Comparison of ENCODE assay signal across 1 cellular context in the genomic region with DNA sequence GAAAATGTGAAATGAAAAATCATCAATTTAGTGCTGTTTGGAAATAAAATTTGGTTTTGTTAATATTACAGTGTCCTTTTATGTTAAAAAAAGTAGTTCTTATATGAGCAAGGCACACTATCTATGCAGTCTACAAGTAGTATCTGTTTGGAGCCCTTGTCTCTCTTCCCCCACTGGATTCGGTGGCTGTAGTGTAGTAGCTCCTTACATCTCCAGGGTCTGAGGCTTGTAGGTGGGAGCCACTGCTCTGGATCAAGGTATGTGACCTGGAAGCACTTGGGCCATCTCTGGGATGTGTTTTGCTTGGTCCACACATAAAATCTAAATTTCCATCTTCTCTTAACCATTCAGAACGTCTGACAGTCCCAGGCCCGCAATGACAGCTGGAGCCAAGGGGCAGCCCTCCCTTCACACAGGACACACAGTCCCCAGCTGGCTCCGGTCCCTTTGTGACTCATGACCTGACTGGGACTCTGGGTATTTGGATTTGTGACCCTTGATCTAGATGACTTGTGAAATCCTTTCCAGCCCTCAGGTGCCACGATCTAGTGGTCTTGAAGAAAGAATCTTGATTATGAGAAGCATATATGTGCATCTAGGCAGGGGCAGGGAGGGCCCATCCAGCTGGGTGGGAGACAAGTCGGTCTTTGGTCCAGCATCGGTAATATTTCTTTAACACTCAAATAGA.
TF ChIP-seq lines count a peak whose summit lies in the region.

No MANE protein-coding gene starts in this region.

TF ChIP-seq in HepG2, 621 proteins besides CTCF, POLR2A, EP300 and RAD21 (continued from another document and continues in another):
- no peak for TF ChIP-seq PRDM4 (CRISPR knock-in tag; IDR thresholded peaks at IDR 0.05; ENCODE audit: borderline replicate concordance)
- TF ChIP-seq, protein P1, sequence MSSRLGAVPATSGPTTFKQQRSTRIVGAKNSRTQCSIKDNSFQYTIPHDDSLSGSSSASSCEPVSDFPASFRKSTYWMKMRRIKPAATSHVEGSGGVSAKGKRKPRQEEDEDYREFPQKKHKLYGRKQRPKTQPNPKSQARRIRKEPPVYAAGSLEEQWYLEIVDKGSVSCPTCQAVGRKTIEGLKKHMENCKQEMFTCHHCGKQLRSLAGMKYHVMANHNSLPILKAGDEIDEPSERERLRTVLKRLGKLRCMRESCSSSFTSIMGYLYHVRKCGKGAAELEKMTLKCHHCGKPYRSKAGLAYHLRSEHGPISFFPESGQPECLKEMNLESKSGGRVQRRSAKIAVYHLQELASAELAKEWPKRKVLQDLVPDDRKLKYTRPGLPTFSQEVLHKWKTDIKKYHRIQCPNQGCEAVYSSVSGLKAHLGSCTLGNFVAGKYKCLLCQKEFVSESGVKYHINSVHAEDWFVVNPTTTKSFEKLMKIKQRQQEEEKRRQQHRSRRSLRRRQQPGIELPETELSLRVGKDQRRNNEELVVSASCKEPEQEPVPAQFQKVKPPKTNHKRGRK (CRISPR knock-in tag; IDR thresholded peaks at IDR 0.05): no peak
- no peak for TF ChIP-seq GZF1 (CRISPR knock-in tag; IDR thresholded peaks at IDR 0.05)
- TF ChIP-seq KLF12 (CRISPR knock-in tag; IDR thresholded peaks at IDR 0.05; ENCODE audit: borderline replicate concordance): no peak
- TF ChIP-seq ZNF672 (CRISPR knock-in tag; IDR thresholded peaks at IDR 0.05): no peak
- peak; percentile 25; the same call in 1 of the 2 replicates for TF ChIP-seq ZKSCAN8 (CRISPR knock-in tag; IDR thresholded peaks at IDR 0.05; ENCODE audit: borderline replicate concordance)
- TF ChIP-seq SRF (IDR thresholded peaks at IDR 0.05; ENCODE audit: low read depth, low read length): no peak
- TF ChIP-seq SNAPC2 (CRISPR knock-in tag; IDR thresholded peaks at IDR 0.05): no peak
- TF ChIP-seq, protein P2, sequence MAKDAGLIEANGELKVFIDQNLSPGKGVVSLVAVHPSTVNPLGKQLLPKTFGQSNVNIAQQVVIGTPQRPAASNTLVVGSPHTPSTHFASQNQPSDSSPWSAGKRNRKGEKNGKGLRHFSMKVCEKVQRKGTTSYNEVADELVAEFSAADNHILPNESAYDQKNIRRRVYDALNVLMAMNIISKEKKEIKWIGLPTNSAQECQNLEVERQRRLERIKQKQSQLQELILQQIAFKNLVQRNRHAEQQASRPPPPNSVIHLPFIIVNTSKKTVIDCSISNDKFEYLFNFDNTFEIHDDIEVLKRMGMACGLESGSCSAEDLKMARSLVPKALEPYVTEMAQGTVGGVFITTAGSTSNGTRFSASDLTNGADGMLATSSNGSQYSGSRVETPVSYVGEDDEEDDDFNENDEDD (CRISPR knock-in tag; IDR thresholded peaks at IDR 0.05; ENCODE audit: borderline replicate concordance): no peak
- TF ChIP-seq ZNF546 (CRISPR knock-in tag; conservative IDR thresholded peaks at IDR 0.05): no peak
- no peak for TF ChIP-seq DDIT3 (CRISPR knock-in tag; IDR thresholded peaks at IDR 0.05)
- peak; percentile 31; the same call in 1 of the 2 replicates for TF ChIP-seq GATA4 (IDR thresholded peaks at IDR 0.05; ENCODE audit: borderline replicate concordance, low read depth)
- no peak for TF ChIP-seq CREB1 (IDR thresholded peaks at IDR 0.05)
- no peak; the same call in 1 of the 2 replicates for TF ChIP-seq CREB1 (CRISPR knock-in tag; IDR thresholded peaks at IDR 0.05)
- TF ChIP-seq ZNF234 (CRISPR knock-in tag; conservative IDR thresholded peaks at IDR 0.05): no peak
- TF ChIP-seq SP4 (CRISPR knock-in tag; IDR thresholded peaks at IDR 0.05): no peak
- TF ChIP-seq ZNF878 (CRISPR knock-in tag; IDR thresholded peaks at IDR 0.05): no peak
- no peak for TF ChIP-seq RBAK (CRISPR knock-in tag; IDR thresholded peaks at IDR 0.05)
- TF ChIP-seq ZNF644 (CRISPR knock-in tag; IDR thresholded peaks at IDR 0.05; ENCODE audit: low read depth): peak; percentile 82
- TF ChIP-seq, protein P3, sequence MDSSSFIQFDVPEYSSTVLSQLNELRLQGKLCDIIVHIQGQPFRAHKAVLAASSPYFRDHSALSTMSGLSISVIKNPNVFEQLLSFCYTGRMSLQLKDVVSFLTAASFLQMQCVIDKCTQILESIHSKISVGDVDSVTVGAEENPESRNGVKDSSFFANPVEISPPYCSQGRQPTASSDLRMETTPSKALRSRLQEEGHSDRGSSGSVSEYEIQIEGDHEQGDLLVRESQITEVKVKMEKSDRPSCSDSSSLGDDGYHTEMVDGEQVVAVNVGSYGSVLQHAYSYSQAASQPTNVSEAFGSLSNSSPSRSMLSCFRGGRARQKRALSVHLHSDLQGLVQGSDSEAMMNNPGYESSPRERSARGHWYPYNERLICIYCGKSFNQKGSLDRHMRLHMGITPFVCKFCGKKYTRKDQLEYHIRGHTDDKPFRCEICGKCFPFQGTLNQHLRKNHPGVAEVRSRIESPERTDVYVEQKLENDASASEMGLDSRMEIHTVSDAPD (CRISPR knock-in tag; IDR thresholded peaks at IDR 0.05): no peak
- no peak for TF ChIP-seq AHR (CRISPR knock-in tag; IDR thresholded peaks at IDR 0.05)
- TF ChIP-seq ZNF124 (CRISPR knock-in tag; IDR thresholded peaks at IDR 0.05): no peak
- peak; percentile 47; the same call in 1 of the 2 replicates for TF ChIP-seq CREM (IDR thresholded peaks at IDR 0.05)
- TF ChIP-seq CREM (CRISPR knock-in tag; IDR thresholded peaks at IDR 0.05): no peak
- TF ChIP-seq SAFB2 (CRISPR knock-in tag; IDR thresholded peaks at IDR 0.05; ENCODE audit: borderline replicate concordance, low read depth): no peak
- TF ChIP-seq CEBPB (IDR thresholded peaks at IDR 0.05; ENCODE audit: borderline replicate concordance, low read depth, low read length): peak; percentile 75; the same call in 1 of the 2 replicates
- no peak for TF ChIP-seq WIZ (CRISPR knock-in tag; IDR thresholded peaks at IDR 0.05)
- TF ChIP-seq HDAC2 (CRISPR knock-in tag; IDR thresholded peaks at IDR 0.05): peak; percentile 71
- peak; percentile 39; the same call in 1 of the 2 replicates for TF ChIP-seq KMT2A (CRISPR knock-in tag; IDR thresholded peaks at IDR 0.05)
- TF ChIP-seq ZBTB38 (CRISPR knock-in tag; IDR thresholded peaks at IDR 0.05): peak; percentile 47; the same call in 1 of the 2 replicates
- peak; percentile 89 for TF ChIP-seq JUNB (CRISPR knock-in tag; IDR thresholded peaks at IDR 0.05; ENCODE audit: borderline replicate concordance)
- TF ChIP-seq ZFP36L2 (CRISPR knock-in tag; IDR thresholded peaks at IDR 0.05): no peak
- TF ChIP-seq PRMT3 (CRISPR knock-in tag; IDR thresholded peaks at IDR 0.05; ENCODE audit: borderline replicate concordance, low read depth): no peak
- TF ChIP-seq ZNF770 (CRISPR knock-in tag; IDR thresholded peaks at IDR 0.05): no peak
- TF ChIP-seq PAWR (CRISPR knock-in tag; IDR thresholded peaks at IDR 0.05; ENCODE audit: borderline replicate concordance): no peak
- TF ChIP-seq ZNF83 (CRISPR knock-in tag; IDR thresholded peaks at IDR 0.05; ENCODE audit: borderline replicate concordance): no peak
- TF ChIP-seq ARID3A (IDR thresholded peaks at IDR 0.05; ENCODE audit: low read depth, low read length): peak; percentile 33; the same call in 1 of the 2 replicates
- TF ChIP-seq NFYB (CRISPR knock-in tag; IDR thresholded peaks at IDR 0.05): no peak
- TF ChIP-seq ZNF260 (CRISPR knock-in tag; IDR thresholded peaks at IDR 0.05; ENCODE audit: borderline replicate concordance, low read depth): no peak
- no peak for TF ChIP-seq ZNF10 (CRISPR knock-in tag; IDR thresholded peaks at IDR 0.05; ENCODE audit: borderline replicate concordance, low read depth)
- TF ChIP-seq, protein P4, sequence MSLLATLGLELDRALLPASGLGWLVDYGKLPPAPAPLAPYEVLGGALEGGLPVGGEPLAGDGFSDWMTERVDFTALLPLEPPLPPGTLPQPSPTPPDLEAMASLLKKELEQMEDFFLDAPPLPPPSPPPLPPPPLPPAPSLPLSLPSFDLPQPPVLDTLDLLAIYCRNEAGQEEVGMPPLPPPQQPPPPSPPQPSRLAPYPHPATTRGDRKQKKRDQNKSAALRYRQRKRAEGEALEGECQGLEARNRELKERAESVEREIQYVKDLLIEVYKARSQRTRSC (CRISPR knock-in tag; IDR thresholded peaks at IDR 0.05; ENCODE audit: low read depth): no peak
- TF ChIP-seq ZNF883 (CRISPR knock-in tag; IDR thresholded peaks at IDR 0.05; ENCODE audit: not compliant biosample characterization): no peak
- TF ChIP-seq PLRG1 (conservative IDR thresholded peaks at IDR 0.05): no peak
- TF ChIP-seq ARNT2 (CRISPR knock-in tag; IDR thresholded peaks at IDR 0.05; ENCODE audit: low read depth): no peak
- TF ChIP-seq DMAP1 (CRISPR knock-in tag; IDR thresholded peaks at IDR 0.05): 0 out of 2 replicates have a peak, but pooled peaks have one; percentile 38
- TF ChIP-seq, protein P5, sequence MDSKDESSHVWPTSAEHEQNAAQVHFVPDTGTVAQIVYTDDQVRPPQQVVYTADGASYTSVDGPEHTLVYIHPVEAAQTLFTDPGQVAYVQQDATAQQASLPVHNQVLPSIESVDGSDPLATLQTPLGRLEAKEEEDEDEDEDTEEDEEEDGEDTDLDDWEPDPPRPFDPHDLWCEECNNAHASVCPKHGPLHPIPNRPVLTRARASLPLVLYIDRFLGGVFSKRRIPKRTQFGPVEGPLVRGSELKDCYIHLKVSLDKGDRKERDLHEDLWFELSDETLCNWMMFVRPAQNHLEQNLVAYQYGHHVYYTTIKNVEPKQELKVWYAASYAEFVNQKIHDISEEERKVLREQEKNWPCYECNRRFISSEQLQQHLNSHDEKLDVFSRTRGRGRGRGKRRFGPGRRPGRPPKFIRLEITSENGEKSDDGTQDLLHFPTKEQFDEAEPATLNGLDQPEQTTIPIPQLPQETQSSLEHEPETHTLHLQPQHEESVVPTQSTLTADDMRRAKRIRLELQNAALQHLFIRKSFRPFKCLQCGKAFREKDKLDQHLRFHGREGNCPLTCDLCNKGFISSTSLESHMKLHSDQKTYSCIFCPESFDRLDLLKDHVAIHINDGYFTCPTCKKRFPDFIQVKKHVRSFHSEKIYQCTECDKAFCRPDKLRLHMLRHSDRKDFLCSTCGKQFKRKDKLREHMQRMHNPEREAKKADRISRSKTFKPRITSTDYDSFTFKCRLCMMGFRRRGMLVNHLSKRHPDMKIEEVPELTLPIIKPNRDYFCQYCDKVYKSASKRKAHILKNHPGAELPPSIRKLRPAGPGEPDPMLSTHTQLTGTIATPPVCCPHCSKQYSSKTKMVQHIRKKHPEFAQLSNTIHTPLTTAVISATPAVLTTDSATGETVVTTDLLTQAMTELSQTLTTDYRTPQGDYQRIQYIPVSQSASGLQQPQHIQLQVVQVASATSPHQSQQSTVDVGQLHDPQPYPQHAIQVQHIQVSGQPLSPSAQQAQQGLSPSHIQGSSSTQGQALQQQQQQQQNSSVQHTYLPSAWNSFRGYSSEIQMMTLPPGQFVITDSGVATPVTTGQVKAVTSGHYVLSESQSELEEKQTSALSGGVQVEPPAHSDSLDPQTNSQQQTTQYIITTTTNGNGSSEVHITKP (CRISPR knock-in tag; IDR thresholded peaks at IDR 0.05; ENCODE audit: low read depth): no peak
- peak; percentile 82 for TF ChIP-seq SOX5 (CRISPR knock-in tag; IDR thresholded peaks at IDR 0.05; ENCODE audit: borderline replicate concordance)
- no peak for TF ChIP-seq ZNF138 (CRISPR knock-in tag; IDR thresholded peaks at IDR 0.05; ENCODE audit: low read depth)
- TF ChIP-seq TBL1XR1 (IDR thresholded peaks at IDR 0.05; ENCODE audit: borderline replicate concordance, low read length, partially characterized antibody): no peak
- no peak for TF ChIP-seq MED13 (CRISPR knock-in tag; IDR thresholded peaks at IDR 0.05)
- TF ChIP-seq FOXA3 (CRISPR knock-in tag; IDR thresholded peaks at IDR 0.05): peak; percentile 73
- TF ChIP-seq HMG20A (CRISPR knock-in tag; IDR thresholded peaks at IDR 0.05; ENCODE audit: borderline replicate concordance): peak; percentile 86; the same call in 1 of the 2 replicates
